Comparison of ENCODE assay signal across 8 cellular contexts in genomic region chr12:120725151-120725658, GRCh38. TPM values are rescaled to one million over a fixed set of nuclear protein-coding genes. Genes with fewer than 3 reads are reported as not detected.
DNase-seq lines count a peak whose midpoint lies in the region; ATAC-seq and TF ChIP-seq lines count a peak whose summit lies in the region.

No MANE protein-coding gene starts in this region.

- H3K4me1 Mint-ChIP-seq in stimulated activated naive B cell treated with anti-CD40 and anti-IgM and Interleukin-4, amounts not matched to agents 10 μg/mL and 1 μg/mL and 100 μg/mL, for 72 hours, result peaks cover 21 to 37% of the 10 kb centered on the region in 2 donors

- H3K36me3 Mint-ChIP-seq in stimulated activated naive B cell treated with anti-CD40 and anti-IgM and Interleukin-4, amounts not matched to agents 10 μg/mL and 1 μg/mL and 100 μg/mL, for 72 hours, result peaks cover 36 to 45% of the 10 kb centered on the region in 2 donors

- DNase-seq in NCI-H510A treated with DMSO at 0.1 percent for 48 hours (lab: John Stamatoyannopoulos, UW) (peak; percentile 65), NCI-H510A (lab: John Stamatoyannopoulos, UW) (no peak), SJSA1 (ENCODE audit: low read depth in 1 of 2, low spot score in 2 of 2) (no peak)
- DNase-seq in stimulated activated naive B cell treated with anti-CD40 and anti-IgM and Interleukin-4, amounts not matched to agents 10 μg/mL and 1 μg/mL and 100 μg/mL, for 72 hours, result no peak
- no peak for DNase-seq in central memory CD4-positive, alpha-beta T cell

- 5 to 16% methylated on average over 10 to 13 of the region's 14 CpGs for WGBS in gastroesophageal sphincter (ENCODE audit: low coverage in 1 of 2), 2 donors

- TF ChIP-seq POLR2A in gastroesophageal sphincter (IDR thresholded peaks at IDR 0.05), result no peak

- no peaks in the 10 kb centered on the region for H3K9me3 Mint-ChIP-seq in stimulated activated naive B cell treated with anti-CD40 and anti-IgM and Interleukin-4, amounts not matched to agents 10 μg/mL and 1 μg/mL and 100 μg/mL, for 72 hours

- H3K9me3 ChIP-seq in SJSA1 (replicated peaks), result no peaks in the 10 kb centered on the region; the same call in 1 of the 2 replicates
- no peaks in the 10 kb centered on the region for H3K9me3 ChIP-seq in gastroesophageal sphincter

- H3K4me3 ChIP-seq in SJSA1, result peak overlapping the region; percentile 53
- H3K4me3 ChIP-seq in gastroesophageal sphincter, result peak overlapping the region; percentile 41 to 86

- H3K4me3 Mint-ChIP-seq in stimulated activated naive B cell treated with anti-CD40 and anti-IgM and Interleukin-4, amounts not matched to agents 10 μg/mL and 1 μg/mL and 100 μg/mL, for 72 hours, result peak overlapping the region; percentile 92 to 95

- peaks cover 13% of the 10 kb centered on the region; the same call in 1 of the 2 replicates for H3K4me1 ChIP-seq in SJSA1 (replicated peaks)
- H3K4me1 ChIP-seq in gastroesophageal sphincter, result peaks cover 0 to 24% (median 6%) of the 10 kb centered on the region in 3 donors

- no peak overlapping the region for H3K27ac Mint-ChIP-seq in stimulated activated naive B cell treated with anti-CD40 and anti-IgM and Interleukin-4, amounts not matched to agents 10 μg/mL and 1 μg/mL and 100 μg/mL, for 72 hours

- no peak overlapping the region for H3K27ac ChIP-seq in SJSA1
- H3K27ac ChIP-seq in gastroesophageal sphincter, result peak overlapping the region in 3 of 4 donors; percentile 86 to 89 (median 88)

- ATAC-seq in gastroesophageal sphincter (no peak), HG02981 (IDR thresholded peaks at IDR 0.05; ENCODE audit: unreplicated experiment) (no peak), GM18861 (IDR thresholded peaks at IDR 0.05; ENCODE audit: unreplicated experiment) (no peak)
- ATAC-seq in stimulated activated naive B cell treated with anti-CD40 and anti-IgM and Interleukin-4, amounts not matched to agents 10 μg/mL and 1 μg/mL and 100 μg/mL, for 72 hours (replicated peaks), result peak in 1 of 2 donors; percentile 3

- no peak for TF ChIP-seq CTCF in gastroesophageal sphincter (IDR thresholded peaks at IDR 0.05)

- H3K27me3 ChIP-seq in SJSA1 (replicated peaks) (no peaks in the 10 kb centered on the region), gastroesophageal sphincter (no peaks in the 10 kb centered on the region)

- no peaks in the 10 kb centered on the region for H3K27me3 Mint-ChIP-seq in stimulated activated naive B cell treated with anti-CD40 and anti-IgM and Interleukin-4, amounts not matched to agents 10 μg/mL and 1 μg/mL and 100 μg/mL, for 72 hours

- peaks cover 26% of the 10 kb centered on the region for H3K36me3 ChIP-seq in SJSA1
- peaks cover 0 to 68% of the 10 kb centered on the region in 2 donors for H3K36me3 ChIP-seq in gastroesophageal sphincter

- TF ChIP-seq EP300 in gastroesophageal sphincter (IDR thresholded peaks at IDR 0.05), result no peak

RNA-seq across cellular contexts. Expression of gene ACADS, which starts 0.4 kb away (rescaled TPM):
- 6.8 and 11.1 TPM in 2 replicates for total RNA-seq in SJSA1 (2014; rRNA removed; shearing (Covaris generic))
- 10 to 100 TPM; 30.5 to 55.1 (median 40.3) TPM for total RNA-seq in gastroesophageal sphincter

RNA-seq across cellular contexts. Expression of gene UNC119B, which starts 14.9 kb away (rescaled TPM):
- total RNA-seq in SJSA1 (2014; rRNA removed; shearing (Covaris generic)), result 4.7 and 6.9 TPM in 2 replicates
- total RNA-seq in gastroesophageal sphincter, result 10 to 100 TPM; 21.8 to 33.3 (median 27.8) TPM

RNA-seq across cellular contexts. Expression of gene MLEC, which starts 38.3 kb away (rescaled TPM):
- 70.0 and 84.6 TPM in 2 replicates for total RNA-seq in SJSA1 (2014; rRNA removed; shearing (Covaris generic))
- total RNA-seq in gastroesophageal sphincter, result 10 to 100 TPM; 41.5 to 82.3 (median 56.9) TPM
